8 cellular contexts compared by ENCODE assay signal in genomic region chr16:53132406-53132805, GRCh38.
DNase-seq lines count a peak whose midpoint lies in the region; ATAC-seq, FAIRE-seq and TF ChIP-seq lines count a peak whose summit lies in the region.

No MANE protein-coding gene starts in this region.

- H4K20me1 ChIP-seq in PC-3 (ENCODE audit: low read length) (no peaks in the 10 kb centered on the region), osteoblast (ENCODE audit: insufficient read depth, low read length) (peaks cover 6% of the 10 kb centered on the region)

- intact Hi-C loops in PC-3 (cut with micrococcal nuclease) (loop anchor here (10.0 kb wide), 1 partner anchor 152 kb away; no protein-coding TSS in a partner anchor), body of pancreas (cut with DNase I) (no loop called here)

- H3K4me2 ChIP-seq in PC-3 (ENCODE audit: low read length): peak overlapping the region; percentile 86
- H3K4me2 ChIP-seq in osteoblast (ENCODE audit: insufficient read depth, low read length): peak overlapping the region; percentile 77

- no peak for TF ChIP-seq POLR2A in body of pancreas (IDR thresholded peaks at IDR 0.05)

- peak; percentile 47 for FAIRE-seq in G401.6 (lab: Jason Lieb, UNC)

- peaks cover 17% of the 10 kb centered on the region for H3K4me1 Mint-ChIP-seq in endothelial cell (ENCODE audit: unreplicated experiment)

- 61 to 63% methylated on average over 6 of the region's 6 CpGs for WGBS in body of pancreas, 2 donors

- H3K27me3 Mint-ChIP-seq in endothelial cell (ENCODE audit: unreplicated experiment): peaks cover 2% of the 10 kb centered on the region

- H3K27me3 ChIP-seq in PC-3 (ENCODE audit: low read length) (no peaks in the 10 kb centered on the region), osteoblast (ENCODE audit: insufficient read depth, low read length) (no peaks in the 10 kb centered on the region), body of pancreas (no peaks in the 10 kb centered on the region)

- TSS peak; percentile 39 for BruUV-seq in PC-3 (replicated peaks; lab: Mats Ljungman, UMichigan)

- no peak overlapping the region for H2AFZ ChIP-seq in PC-3 (ENCODE audit: low read length)
- H2AFZ ChIP-seq in osteoblast (ENCODE audit: low read length): no peak overlapping the region

- POLR2A ChIA-PET in PC-3 (lab: Charles Lee; ENCODE audit: unreplicated experiment): no interaction called here

- H3K36me3 ChIP-seq in PC-3 (ENCODE audit: low read depth, low read length): no peaks in the 10 kb centered on the region
- H3K36me3 ChIP-seq in osteoblast (ENCODE audit: insufficient read depth, low read length): no peaks in the 10 kb centered on the region
- H3K36me3 ChIP-seq in body of pancreas (replicated peaks in 1 of 2; ENCODE audit: insufficient read depth in 1 of 2, low read depth in 2 of 2): no peaks in the 10 kb centered on the region

- H3K4me3 Mint-ChIP-seq in endothelial cell (ENCODE audit: unreplicated experiment): peak overlapping the region; percentile 93

- no peak overlapping the region for H3K27ac ChIP-seq in PC-3 (ENCODE audit: low read length)
- H3K27ac ChIP-seq in osteoblast (ENCODE audit: low read depth, low read length): peak overlapping the region; percentile 77
- H3K27ac ChIP-seq in body of pancreas: peak overlapping the region in 1 of 4 donors; percentile 97

- no peak for TF ChIP-seq CTCF in PC-3 (conservative IDR thresholded peaks at IDR 0.05; ENCODE audit: low read depth, low read length)
- TF ChIP-seq CTCF in endothelial cell (IDR thresholded peaks at IDR 0.05; ENCODE audit: unreplicated experiment): no peak
- no peak for TF ChIP-seq CTCF in osteoblast (IDR thresholded peaks at IDR 0.05; ENCODE audit: extremely low read depth, low read depth, low read length)
- TF ChIP-seq CTCF in body of pancreas (IDR thresholded peaks at IDR 0.05): no peak

- DNase-seq in PC-3 (no peak), endothelial cell (ENCODE audit: low spot score) (no peak), osteoblast (ENCODE audit: insufficient read length, low spot score, missing footprints) (peak; percentile 42), iPS-NIHi11 (ENCODE audit: low spot score) (no peak), NCI-H774 (lab: John Stamatoyannopoulos, UW) (no peak), GM19238 (ENCODE audit: insufficient read length, low spot score) (no peak), body of pancreas (no peak)

- no peak overlapping the region for H3K27ac Mint-ChIP-seq in endothelial cell (ENCODE audit: unreplicated experiment)

- no peaks in the 10 kb centered on the region for H3K9me2 ChIP-seq in PC-3 (replicated peaks; ENCODE audit: low read length)

- CTCF ChIA-PET in PC-3 (lab: Charles Lee): no interaction called here

- H3K9me3 ChIP-seq in PC-3 (ENCODE audit: low read length) (no peaks in the 10 kb centered on the region), osteoblast (ENCODE audit: low read depth, low read length) (no peaks in the 10 kb centered on the region), body of pancreas (no peaks in the 10 kb centered on the region)

- H3K79me2 ChIP-seq in PC-3 (ENCODE audit: low read length) (peaks cover 18% of the 10 kb centered on the region), osteoblast (ENCODE audit: insufficient read depth, low read length) (peaks cover 63% of the 10 kb centered on the region)

- H3K4me3 ChIP-seq in PC-3 (ENCODE audit: low read length) (peak overlapping the region; percentile 95), osteoblast (ENCODE audit: insufficient read depth, low read length) (peak overlapping the region; percentile 86), body of pancreas (no peak overlapping the region)

- peaks cover 13% of the 10 kb centered on the region for H3K4me1 ChIP-seq in PC-3 (ENCODE audit: insufficient read depth, low read length)
- H3K4me1 ChIP-seq in osteoblast (ENCODE audit: insufficient read depth, low read length): peaks cover 27% of the 10 kb centered on the region
- peaks cover 24% of the 10 kb centered on the region for H3K4me1 ChIP-seq in body of pancreas

- H3K36me3 Mint-ChIP-seq in endothelial cell (ENCODE audit: low read depth, unreplicated experiment): peaks cover 7% of the 10 kb centered on the region

- no peaks in the 10 kb centered on the region for H3K9me3 Mint-ChIP-seq in endothelial cell (ENCODE audit: unreplicated experiment)

- H3F3A ChIP-seq in PC-3 (ENCODE audit: low read length, unreplicated experiment): no peaks in the 10 kb centered on the region

- ATAC-seq in PC-3 (no peak), body of pancreas (no peak)

- H3K9ac ChIP-seq in PC-3 (ENCODE audit: low read length): peak overlapping the region; percentile 86

Comparison
In these comparisons a context has a peak if more than half of its experiments do, and no peak if none do; other contexts are left out.
1. H3K4me3 ChIP-seq: peak in PC-3 (single experiment) and osteoblast (single experiment); none in body of pancreas (0 of 2).